Comparison of ENCODE assay signal across 15 cellular contexts in genomic region chr14:101030586-101030985, GRCh38.
"Had no signal": no experiment of that assay in that cellular context is flagged by ENCODE, and none has a peak within 500 bp of the region (broad histone marks: within the 10 kb centered on the region; RNA-seq: fewer than 3 reads in every experiment).

No MANE protein-coding gene starts in this region.

- H3K27ac ChIP-seq: colonic mucosa, esophagus squamous epithelium, gastroesophageal sphincter, hepatocyte, right atrium auricular region, uterus had no signal

- H3K27ac Mint-ChIP-seq: nephron progenitor cell, type B pancreatic cell had no signal

- H3K9me3 ChIP-seq: colonic mucosa, esophagus squamous epithelium, gastroesophageal sphincter, right atrium auricular region, uterus had no signal

- DNase-seq: cerebellar nuclear complex; colonic mucosa; dermis blood vessel endothelial cell; esophagus squamous epithelium; foreskin fibroblast; mammary epithelial cell; naive thymus-derived CD4-positive, alpha-beta T cell; nephron progenitor cell; stimulated activated CD4-positive, alpha-beta T cell treated with anti-CD3 and anti-CD28 coated beads, Interleukin-2, amount 100 ng/mL, for 24 hours; stimulated activated naive CD4-positive, alpha-beta T cell treated with Interleukin-2 at 50 U/mL for 16 hours had no signal

- H3K79me2 ChIP-seq: hepatocyte had no signal

- H3K4me3 Mint-ChIP-seq: naive thymus-derived CD4-positive, alpha-beta T cell; nephron progenitor cell; type B pancreatic cell had no signal

- H3K4me1 ChIP-seq: colonic mucosa, esophagus squamous epithelium, gastroesophageal sphincter, right atrium auricular region, uterus had no signal

- H3K4me3 ChIP-seq: colonic mucosa, esophagus squamous epithelium, gastroesophageal sphincter, hepatocyte, right atrium auricular region, uterus had no signal

- H2AFZ ChIP-seq: hepatocyte had no signal

- H3K27me3 ChIP-seq: colonic mucosa, esophagus squamous epithelium, hepatocyte, right atrium auricular region, uterus had no signal

- ATAC-seq: gastroesophageal sphincter; naive thymus-derived CD4-positive, alpha-beta T cell had no signal

- H3K4me1 Mint-ChIP-seq: nephron progenitor cell had no signal

- H3K36me3 Mint-ChIP-seq: naive thymus-derived CD4-positive, alpha-beta T cell; type B pancreatic cell had no signal

- H3K9me3 Mint-ChIP-seq: type B pancreatic cell had no signal

- H3K27me3 Mint-ChIP-seq: type B pancreatic cell had no signal

- H3K4me2 ChIP-seq: hepatocyte had no signal

- H3K36me3 ChIP-seq: colonic mucosa, esophagus squamous epithelium, gastroesophageal sphincter, right atrium auricular region, uterus had no signal
